ENCODE assay signal across 15 cellular contexts in genomic region chr12:71046215-71046614, GRCh38.
A peak's percentile ranks its signal among the peaks of the same experiment; 100 is the strongest.
DNase-seq lines count a peak whose midpoint lies in the region; ATAC-seq, FAIRE-seq and TF ChIP-seq lines count a peak whose summit lies in the region.
"Had no signal": no experiment of that assay in that cellular context is flagged by ENCODE, and none has a peak within 500 bp of the region (broad histone marks: within the 10 kb centered on the region; RNA-seq: fewer than 3 reads in every experiment).

No MANE protein-coding gene starts in this region.

- FAIRE-seq in A549 (lab: Jason Lieb, UNC), result no peak

- H3K4me3 ChIP-seq in A549 (no peak overlapping the region), LNCaP clone FGC (ENCODE audit: low read depth, low read length) (no peak overlapping the region), left lung (no peak overlapping the region)

- H3K27me3 ChIP-seq in left lung, result no peaks in the 10 kb centered on the region

- peaks cover 2% of the 10 kb centered on the region for H3K27me3 Mint-ChIP-seq in chondrocyte (ENCODE audit: low read depth)
- no peaks in the 10 kb centered on the region for H3K27me3 Mint-ChIP-seq in activated T-cell treated with anti-CD3 and anti-CD28 coated beads, Interleukin-2, amount 50 U/mL, for 72 hours (ENCODE audit: low read depth)

- CTCF ChIA-PET in A549 (lab: Yijun Ruan, JAX), result no interaction called here

- TF ChIP-seq RAD21 in A549 (conservative IDR thresholded peaks at IDR 0.05 in 1 of 2, IDR thresholded peaks at IDR 0.05 in 1 of 2), result no peak

- peaks cover 13% of the 10 kb centered on the region for H3K4me1 Mint-ChIP-seq in chondrocyte (ENCODE audit: low read depth)
- H3K4me1 Mint-ChIP-seq in activated T-cell treated with anti-CD3 and anti-CD28 coated beads, Interleukin-2, amount 50 U/mL, for 72 hours (ENCODE audit: low read depth), result no peaks in the 10 kb centered on the region
- H3K4me1 Mint-ChIP-seq: neural crest cell had no signal

- intact Hi-C loops in left lung (cut with DNase I), result no loop called here

- ATAC-seq in A549 (peak; percentile 50 to 69; a peak in 5 of 6 replicates), left lung (no peak), HG02678 (IDR thresholded peaks at IDR 0.05; ENCODE audit: unreplicated experiment) (no peak)
- ATAC-seq in stimulated activated naive CD8-positive, alpha-beta T cell treated with anti-CD3 and anti-CD28 coated beads, Interleukin-15, Interleukin-2, amounts not matched to agents 100 U/mL and 50 U/mL, for 24 hours, result no peak
- no peak for ATAC-seq in activated T-cell treated with anti-CD3 and anti-CD28 coated beads, Interleukin-2, amount 50 U/mL, for 72 hours (replicated peaks in 1 of 2)
- ATAC-seq: activated CD8-positive, alpha-beta T cell treated with anti-CD3 and anti-CD28 coated beads, Interleukin-2, amount 10 ng/mL, durations not matched to agents 7 days and 5 days had no signal

- H3K36me3 Mint-ChIP-seq in chondrocyte (ENCODE audit: low read depth), result no peaks in the 10 kb centered on the region
- no peaks in the 10 kb centered on the region for H3K36me3 Mint-ChIP-seq in activated T-cell treated with anti-CD3 and anti-CD28 coated beads, Interleukin-2, amount 50 U/mL, for 72 hours (ENCODE audit: insufficient read depth in 2 of 2)

- POLR2A ChIA-PET in A549 (lab: Yijun Ruan, JAX), result no interaction called here

- peak in 1 of 2 experiments; percentile 20 for DNase-seq in A549 (ENCODE audit: low read depth in 1 of 2, low spot score in 1 of 2)
- DNase-seq in LNCaP clone FGC (ENCODE audit: low read depth), result peak; percentile 32
- no peak for DNase-seq in chondrocyte (ENCODE audit: low spot score)
- no peak for DNase-seq in left lung
- DNase-seq in stimulated activated naive CD8-positive, alpha-beta T cell treated with anti-CD3 and anti-CD28 coated beads, Interleukin-15, Interleukin-2, amounts not matched to agents 100 U/mL and 50 U/mL, for 24 hours, result no peak
- no peak for DNase-seq in activated T-cell treated with anti-CD3 and anti-CD28 coated beads, Interleukin-2, amount 50 U/mL, for 72 hours
- DNase-seq in T1000 (lab: John Stamatoyannopoulos, UW), result no peak
- DNase-seq: ACHN; activated CD8-positive, alpha-beta T cell treated with anti-CD3 and anti-CD28 coated beads, Interleukin-2, amount 10 ng/mL, durations not matched to agents 7 days and 5 days; activated naive CD4-positive, alpha-beta T cell; cortex of kidney; NCI-H446 treated with DMSO at 0.1 percent for 48 hours; stimulated activated CD4-positive, alpha-beta T cell treated with anti-CD3 and anti-CD28 coated beads, Interleukin-12 subunit alpha, Interleukin-12 subunit beta, amount 100 ng/mL, for 4 hours had no signal

- no peaks in the 10 kb centered on the region for H3K36me3 ChIP-seq in left lung

- TF ChIP-seq CTCF in A549 (IDR thresholded peaks at IDR 0.05), result no peak
- no peak for TF ChIP-seq CTCF in LNCaP clone FGC (IDR thresholded peaks at IDR 0.05; ENCODE audit: control insufficient read depth, extremely low read depth, insufficient read depth)
- TF ChIP-seq CTCF in chondrocyte (IDR thresholded peaks at IDR 0.05), result no peak
- no peak for TF ChIP-seq CTCF in left lung (IDR thresholded peaks at IDR 0.05)

- TF ChIP-seq POLR2A in A549 (IDR thresholded peaks at IDR 0.05; ENCODE audit: low read length), result no peak

- H3K27ac Mint-ChIP-seq in chondrocyte (ENCODE audit: unreplicated experiment), result peak overlapping the region; percentile 92
- no peak overlapping the region for H3K27ac Mint-ChIP-seq in activated T-cell treated with anti-CD3 and anti-CD28 coated beads, Interleukin-2, amount 50 U/mL, for 72 hours
- H3K27ac Mint-ChIP-seq: activated CD8-positive, alpha-beta T cell treated with anti-CD3 and anti-CD28 coated beads, Interleukin-2, amount 10 ng/mL, durations not matched to agents 7 days and 5 days had no signal

- no peak overlapping the region for H3K4me3 Mint-ChIP-seq in chondrocyte (ENCODE audit: unreplicated experiment)
- H3K4me3 Mint-ChIP-seq in activated T-cell treated with anti-CD3 and anti-CD28 coated beads, Interleukin-2, amount 50 U/mL, for 72 hours, result no peak overlapping the region
- H3K4me3 Mint-ChIP-seq: activated CD8-positive, alpha-beta T cell treated with anti-CD3 and anti-CD28 coated beads, Interleukin-2, amount 10 ng/mL, durations not matched to agents 7 days and 5 days; neural crest cell had no signal

- H3K9me3 Mint-ChIP-seq in chondrocyte (ENCODE audit: low read depth), result peaks cover 3% of the 10 kb centered on the region
- peaks cover 0 to 2% of the 10 kb centered on the region in 2 donors for H3K9me3 Mint-ChIP-seq in activated T-cell treated with anti-CD3 and anti-CD28 coated beads, Interleukin-2, amount 50 U/mL, for 72 hours

- H3K27ac ChIP-seq in A549, result 0 out of 6 replicates have a peak overlapping the region, but pooled peaks of 1 of the 2 experiments have one; percentile 19
- peak overlapping the region; percentile 27 to 46 for H3K27ac ChIP-seq in left lung

- H3K4me1 ChIP-seq in A549 (no peaks in the 10 kb centered on the region), left lung (no peaks in the 10 kb centered on the region)

- no peak for TF ChIP-seq EP300 in A549 (IDR thresholded peaks at IDR 0.05)

- H3K9me3 ChIP-seq in A549 (no peaks in the 10 kb centered on the region), left lung (no peaks in the 10 kb centered on the region)

- no peak overlapping the region; the same call in 2 of the 3 replicates for H3K4me2 ChIP-seq in A549

TF ChIP-seq in A549, 52 proteins besides CTCF, POLR2A, EP300 and RAD21:
- TF ChIP-seq FOXS1 (CRISPR knock-in tag; IDR thresholded peaks at IDR 0.05) (no peak), CBX2 (IDR thresholded peaks at IDR 0.05; ENCODE audit: borderline replicate concordance, low read depth) (no peak), ZSCAN20 (CRISPR knock-in tag; IDR thresholded peaks at IDR 0.05) (no peak), RARB (CRISPR knock-in tag; IDR thresholded peaks at IDR 0.05) (no peak), RFX5 (IDR thresholded peaks at IDR 0.05) (no peak), MYC (IDR thresholded peaks at IDR 0.05; ENCODE audit: borderline replicate concordance, low read length) (no peak), FOSB (CRISPR knock-in tag; IDR thresholded peaks at IDR 0.05) (no peak), REST (IDR thresholded peaks at IDR 0.05) (no peak)

Comparison
In these comparisons a context has a peak if more than half of its experiments do, and no peak if none do; other contexts are left out.
1. ATAC-seq: peak in A549 (2 of 2); none in left lung (single experiment), stimulated activated naive CD8-positive, alpha-beta T cell treated with anti-CD3 and anti-CD28 coated beads, Interleukin-15, Interleukin-2, amounts not matched to agents 100 U/mL and 50 U/mL, for 24 hours (single experiment), activated T-cell treated with anti-CD3 and anti-CD28 coated beads, Interleukin-2, amount 50 U/mL, for 72 hours (0 of 2) and HG02678 (single experiment).